1 cellular context compared by ENCODE assay signal in the genomic region with DNA sequence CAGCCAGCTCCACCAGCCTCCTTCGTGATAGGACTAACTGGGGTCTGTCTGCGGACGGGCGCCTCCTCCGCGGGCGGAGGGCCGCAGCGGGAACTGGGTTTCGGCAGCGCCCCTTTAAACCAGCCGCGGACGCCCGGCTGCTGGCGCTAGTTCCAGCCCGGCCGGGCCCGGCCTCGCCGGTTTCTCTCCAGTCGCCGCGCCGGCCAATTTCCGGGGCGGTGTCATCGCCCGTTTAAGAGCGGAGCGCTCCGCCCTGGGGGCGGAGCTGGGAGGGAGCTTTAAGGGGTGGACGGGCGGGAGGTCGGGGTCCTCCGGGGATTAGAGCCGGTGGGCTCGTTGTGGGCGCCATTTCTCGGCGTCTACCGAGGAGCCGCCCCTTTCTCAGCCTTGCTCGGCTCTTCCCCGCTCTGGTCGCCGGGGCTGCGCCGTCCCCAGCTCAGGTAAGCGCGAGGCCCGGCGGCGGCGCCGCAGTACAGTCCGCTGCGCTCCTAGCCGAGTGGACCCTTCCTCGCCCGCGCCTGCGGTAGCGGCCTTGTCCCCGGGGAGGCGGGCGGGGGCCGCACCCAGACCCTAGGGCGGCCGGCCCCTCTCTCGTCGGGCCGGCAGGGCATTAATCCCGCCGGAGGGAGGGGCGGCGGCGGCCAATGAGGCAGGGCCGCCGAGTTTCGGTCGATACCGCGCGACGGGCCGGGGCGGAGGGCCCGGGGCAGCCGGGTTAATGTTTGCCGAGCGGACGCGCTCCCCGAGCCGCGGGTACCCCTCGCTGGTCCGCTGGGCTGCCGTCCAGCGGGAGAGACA.
TF ChIP-seq lines count a peak whose summit lies in the region.

Gene EPB41L5, plus strand, starts transcription at position 307 of the 798 bp plus-strand sequence. CDS start 6,008 bp downstream, outside the sequence.

TF ChIP-seq in HepG2, 621 proteins besides CTCF, POLR2A, EP300 and RAD21 (continued from another document and continues in another):
- TF ChIP-seq BRF2 (CRISPR knock-in tag; IDR thresholded peaks at IDR 0.05) (peak; percentile 60; the same call in 1 of the 2 replicates), IKZF4 (CRISPR knock-in tag; IDR thresholded peaks at IDR 0.05; ENCODE audit: borderline replicate concordance, low read depth, not compliant biosample characterization) (peak; percentile 93), EEA1 (CRISPR knock-in tag; IDR thresholded peaks at IDR 0.05; ENCODE audit: borderline replicate concordance) (peak; percentile 95), ZNF776 (CRISPR knock-in tag; IDR thresholded peaks at IDR 0.05) (peak; percentile 90), TOPORS (CRISPR knock-in tag; IDR thresholded peaks at IDR 0.05) (peak; percentile 88), KAT8 (CRISPR knock-in tag; IDR thresholded peaks at IDR 0.05) (peak; percentile 87), U2AF1 (optimal IDR thresholded peaks at IDR 0.05; ENCODE audit: low read depth, low read length) (peak; percentile 66), MAFK (conservative IDR thresholded peaks at IDR 0.05 in 1 of 2, IDR thresholded peaks at IDR 0.05 in 1 of 2; ENCODE audit: low read length in 2 of 2) (no peak), TMF1 (CRISPR knock-in tag; IDR thresholded peaks at IDR 0.05; ENCODE audit: low read depth) (peak; percentile 92), ZNF142 (CRISPR knock-in tag; IDR thresholded peaks at IDR 0.05) (peak; percentile 94), GMEB2 (CRISPR knock-in tag; IDR thresholded peaks at IDR 0.05; ENCODE audit: low read depth) (no peak), EHMT2 (IDR thresholded peaks at IDR 0.05; ENCODE audit: borderline replicate concordance, low read depth, low read length) (no peak), WIZ (CRISPR knock-in tag; IDR thresholded peaks at IDR 0.05) (peak; percentile 93; the same call in 1 of the 2 replicates), NFE2L1 (CRISPR knock-in tag; IDR thresholded peaks at IDR 0.05; ENCODE audit: borderline replicate concordance) (peak; percentile 54; the same call in 1 of the 2 replicates), RFXANK (CRISPR knock-in tag; IDR thresholded peaks at IDR 0.05) (0 out of 2 replicates have a peak, but pooled peaks have one; percentile 23), ELF4 (CRISPR knock-in tag; IDR thresholded peaks at IDR 0.05; ENCODE audit: borderline replicate concordance) (0 out of 2 replicates have a peak, but pooled peaks have one; percentile 52), NCOA1 (CRISPR knock-in tag; IDR thresholded peaks at IDR 0.05) (no peak), ZNF124 (CRISPR knock-in tag; IDR thresholded peaks at IDR 0.05) (peak; percentile 95), HNF4A (CRISPR knock-in tag; IDR thresholded peaks at IDR 0.05) (peak; percentile 6; the same call in 1 of the 2 replicates), HMGXB4 (CRISPR knock-in tag; IDR thresholded peaks at IDR 0.05; ENCODE audit: borderline replicate concordance in 1 of 2, low read depth in 1 of 2) (peak; percentile 87 to 95; a peak in 3 of 4 replicates), NFE2 (CRISPR knock-in tag; IDR thresholded peaks at IDR 0.05) (no peak), MXD1 (CRISPR knock-in tag; IDR thresholded peaks at IDR 0.05) (peak; percentile 93), DMAP1 (CRISPR knock-in tag; IDR thresholded peaks at IDR 0.05) (peak; percentile 93), ZNF564 (CRISPR knock-in tag; IDR thresholded peaks at IDR 0.05) (peak; percentile 66), ZNF446 (CRISPR knock-in tag; IDR thresholded peaks at IDR 0.05) (peak; percentile 84; the same call in 1 of the 2 replicates), ZNF274 (CRISPR knock-in tag; IDR thresholded peaks at IDR 0.05) (peak; percentile 98)
- TF ChIP-seq, protein P1, sequence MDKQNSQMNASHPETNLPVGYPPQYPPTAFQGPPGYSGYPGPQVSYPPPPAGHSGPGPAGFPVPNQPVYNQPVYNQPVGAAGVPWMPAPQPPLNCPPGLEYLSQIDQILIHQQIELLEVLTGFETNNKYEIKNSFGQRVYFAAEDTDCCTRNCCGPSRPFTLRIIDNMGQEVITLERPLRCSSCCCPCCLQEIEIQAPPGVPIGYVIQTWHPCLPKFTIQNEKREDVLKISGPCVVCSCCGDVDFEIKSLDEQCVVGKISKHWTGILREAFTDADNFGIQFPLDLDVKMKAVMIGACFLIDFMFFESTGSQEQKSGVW (CRISPR knock-in tag; IDR thresholded peaks at IDR 0.05; ENCODE audit: borderline replicate concordance): no peak
- TF ChIP-seq, protein P2, sequence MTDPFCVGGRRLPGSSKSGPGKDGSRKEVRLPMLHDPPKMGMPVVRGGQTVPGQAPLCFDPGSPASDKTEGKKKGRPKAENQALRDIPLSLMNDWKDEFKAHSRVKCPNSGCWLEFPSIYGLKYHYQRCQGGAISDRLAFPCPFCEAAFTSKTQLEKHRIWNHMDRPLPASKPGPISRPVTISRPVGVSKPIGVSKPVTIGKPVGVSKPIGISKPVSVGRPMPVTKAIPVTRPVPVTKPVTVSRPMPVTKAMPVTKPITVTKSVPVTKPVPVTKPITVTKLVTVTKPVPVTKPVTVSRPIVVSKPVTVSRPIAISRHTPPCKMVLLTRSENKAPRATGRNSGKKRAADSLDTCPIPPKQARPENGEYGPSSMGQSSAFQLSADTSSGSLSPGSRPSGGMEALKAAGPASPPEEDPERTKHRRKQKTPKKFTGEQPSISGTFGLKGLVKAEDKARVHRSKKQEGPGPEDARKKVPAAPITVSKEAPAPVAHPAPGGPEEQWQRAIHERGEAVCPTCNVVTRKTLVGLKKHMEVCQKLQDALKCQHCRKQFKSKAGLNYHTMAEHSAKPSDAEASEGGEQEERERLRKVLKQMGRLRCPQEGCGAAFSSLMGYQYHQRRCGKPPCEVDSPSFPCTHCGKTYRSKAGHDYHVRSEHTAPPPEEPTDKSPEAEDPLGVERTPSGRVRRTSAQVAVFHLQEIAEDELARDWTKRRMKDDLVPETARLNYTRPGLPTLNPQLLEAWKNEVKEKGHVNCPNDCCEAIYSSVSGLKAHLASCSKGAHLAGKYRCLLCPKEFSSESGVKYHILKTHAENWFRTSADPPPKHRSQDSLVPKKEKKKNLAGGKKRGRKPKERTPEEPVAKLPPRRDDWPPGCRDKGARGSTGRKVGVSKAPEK (CRISPR knock-in tag; IDR thresholded peaks at IDR 0.05; ENCODE audit: borderline replicate concordance): peak; percentile 7; the same call in 1 of the 2 replicates
- TF ChIP-seq, protein P3, sequence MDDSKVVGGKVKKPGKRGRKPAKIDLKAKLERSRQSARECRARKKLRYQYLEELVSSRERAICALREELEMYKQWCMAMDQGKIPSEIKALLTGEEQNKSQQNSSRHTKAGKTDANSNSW (CRISPR knock-in tag; IDR thresholded peaks at IDR 0.05; ENCODE audit: borderline replicate concordance): peak; percentile 76; the same call in 1 of the 2 replicates
- TF ChIP-seq, protein P4, sequence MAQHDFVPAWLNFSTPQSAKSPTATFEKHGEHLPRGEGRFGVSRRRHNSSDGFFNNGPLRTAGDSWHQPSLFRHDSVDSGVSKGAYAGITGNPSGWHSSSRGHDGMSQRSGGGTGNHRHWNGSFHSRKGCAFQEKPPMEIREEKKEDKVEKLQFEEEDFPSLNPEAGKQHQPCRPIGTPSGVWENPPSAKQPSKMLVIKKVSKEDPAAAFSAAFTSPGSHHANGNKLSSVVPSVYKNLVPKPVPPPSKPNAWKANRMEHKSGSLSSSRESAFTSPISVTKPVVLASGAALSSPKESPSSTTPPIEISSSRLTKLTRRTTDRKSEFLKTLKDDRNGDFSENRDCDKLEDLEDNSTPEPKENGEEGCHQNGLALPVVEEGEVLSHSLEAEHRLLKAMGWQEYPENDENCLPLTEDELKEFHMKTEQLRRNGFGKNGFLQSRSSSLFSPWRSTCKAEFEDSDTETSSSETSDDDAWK (CRISPR knock-in tag; IDR thresholded peaks at IDR 0.05): no peak
